Comparison of ENCODE assay signal across 22 cellular contexts in the genomic region with DNA sequence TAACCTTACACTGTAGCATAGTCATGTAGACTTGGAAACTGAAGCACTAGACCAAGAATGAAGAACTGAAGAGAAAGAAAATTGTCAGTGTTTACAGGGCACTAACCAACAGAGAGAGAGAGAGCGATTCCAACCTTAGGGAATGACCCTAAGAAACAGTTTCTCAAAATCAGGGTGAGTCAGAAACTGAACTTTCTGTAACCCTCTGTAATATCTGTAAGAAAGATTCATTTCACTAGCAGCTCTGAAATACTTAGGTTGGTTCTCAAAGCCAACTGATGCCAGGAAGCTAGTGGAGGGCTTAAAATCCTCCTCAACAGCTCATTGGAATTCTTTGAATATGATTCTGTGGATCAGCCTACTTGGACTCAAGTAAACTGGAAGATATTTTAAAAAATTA.
DNase-seq lines count a peak whose midpoint lies in the region; ATAC-seq and TF ChIP-seq lines count a peak whose summit lies in the region.
"Had no signal": no experiment of that assay in that cellular context is flagged by ENCODE, and none has a peak within 500 bp of the region (broad histone marks: within the 10 kb centered on the region; RNA-seq: fewer than 3 reads in every experiment).

No MANE protein-coding gene starts in this region.

- H3K4me3 ChIP-seq in brain microvascular endothelial cell (ENCODE audit: low read depth, low read length), result no peak overlapping the region
- H3K4me3 ChIP-seq in Caco-2 (ENCODE audit: low read depth, low read length), result no peak overlapping the region
- no peak overlapping the region for H3K4me3 ChIP-seq in vagina
- H3K4me3 ChIP-seq: BLaER1 treated with 17β-estradiol and CSF1 and Interleukin-3, amounts not matched to agents 10 nM and 100 nM; left ventricle myocardium inferior; tibial artery had no signal

- intact Hi-C loops in Caco-2 (cut with micrococcal nuclease; ENCODE audit: unreplicated experiment), result no loop called here
- intact Hi-C loops in vagina (cut with DNase I), result no loop called here

- H3K36me3 ChIP-seq in brain microvascular endothelial cell (replicated peaks), result no peaks in the 10 kb centered on the region
- no peaks in the 10 kb centered on the region for H3K36me3 ChIP-seq in Caco-2 (ENCODE audit: control insufficient read depth, insufficient read depth, low read length)
- no peaks in the 10 kb centered on the region for H3K36me3 ChIP-seq in vagina
- H3K36me3 ChIP-seq: BLaER1 treated with 17β-estradiol and CSF1 and Interleukin-3, amounts not matched to agents 10 nM and 100 nM; left ventricle myocardium inferior; tibial artery had no signal

- H3K4me1 Mint-ChIP-seq in Caco-2 (ENCODE audit: low read depth, unreplicated experiment), result no peaks in the 10 kb centered on the region
- H3K4me1 Mint-ChIP-seq: stimulated activated memory B cell treated with anti-CD40 and anti-IgM and Interleukin-4, amounts not matched to agents 10 μg/mL and 1 μg/mL and 100 μg/mL, for 72 hours had no signal

- no peak for TF ChIP-seq CTCF in brain microvascular endothelial cell (IDR thresholded peaks at IDR 0.05; ENCODE audit: low read depth, low read length, missing control alignments)
- no peak for TF ChIP-seq CTCF in Caco-2 (IDR thresholded peaks at IDR 0.05; ENCODE audit: insufficient read depth in 1 of 2, low read depth in 1 of 2, low read length in 1 of 2, severe bottlenecking in 1 of 2, unreplicated experiment in 1 of 2)
- no peak for TF ChIP-seq CTCF in vagina (IDR thresholded peaks at IDR 0.05)

- H3K27ac Mint-ChIP-seq in Caco-2 (ENCODE audit: unreplicated experiment), result no peak overlapping the region
- H3K27ac Mint-ChIP-seq: stimulated activated memory B cell treated with anti-CD40 and anti-IgM and Interleukin-4, amounts not matched to agents 10 μg/mL and 1 μg/mL and 100 μg/mL, for 72 hours had no signal

- TF ChIP-seq POLR2A in vagina (IDR thresholded peaks at IDR 0.05), result no peak

- no peaks in the 10 kb centered on the region for H3K9me3 Mint-ChIP-seq in Caco-2 (ENCODE audit: unreplicated experiment)

- DNase-seq in LHCN-M2 (ENCODE audit: low read depth) (peak; percentile 39), brain microvascular endothelial cell (peak; percentile 53), kidney glomerular epithelial cell (lab: John Stamatoyannopoulos, UW) (peak; percentile 52), smooth muscle cell of the brain vasculature (ENCODE audit: low read depth, low spot score) (peak; percentile 17), Caco-2 (no peak), vagina (ENCODE audit: extremely low spot score in 2 of 2) (no peak)
- DNase-seq: activated CD4-positive, alpha-beta T cell treated with anti-CD3 and anti-CD28 coated beads, Interleukin-2, amount 50 U/mL, for 4 hours; activated naive CD4-positive, alpha-beta T cell treated with anti-CD3 and anti-CD28 coated beads, Interleukin-2, amount 50 U/mL, for 16 hours; activated T-cell treated with anti-CD3 and anti-CD28 coated beads, Interleukin-2, amount 50 U/mL, for 1 hour; central memory CD4-positive, alpha-beta T cell; DMS79; effector CD8-positive, alpha-beta T cell; left ventricle myocardium inferior; NCI-H1105 treated with DMSO at 0.1 percent for 48 hours; NCI-H82; posterior cingulate gyrus; SW 1271; tibial artery had no signal

- peaks cover 6% of the 10 kb centered on the region for H3K27me3 Mint-ChIP-seq in Caco-2 (ENCODE audit: insufficient read depth, unreplicated experiment)
- H3K27me3 Mint-ChIP-seq: stimulated activated memory B cell treated with anti-CD40 and anti-IgM and Interleukin-4, amounts not matched to agents 10 μg/mL and 1 μg/mL and 100 μg/mL, for 72 hours had no signal

- BruUV-seq in Caco-2 (replicated peaks; lab: Mats Ljungman, UMichigan), result no TSS peak

- H3K9me3 ChIP-seq in Caco-2 (no peaks in the 10 kb centered on the region), vagina (no peaks in the 10 kb centered on the region)
- H3K9me3 ChIP-seq: BLaER1 treated with 17β-estradiol and CSF1 and Interleukin-3, amounts not matched to agents 10 nM and 100 nM; left ventricle myocardium inferior; tibial artery had no signal

- no peaks in the 10 kb centered on the region for H3K36me3 Mint-ChIP-seq in Caco-2 (ENCODE audit: insufficient read depth, unreplicated experiment)
- H3K36me3 Mint-ChIP-seq: stimulated activated memory B cell treated with anti-CD40 and anti-IgM and Interleukin-4, amounts not matched to agents 10 μg/mL and 1 μg/mL and 100 μg/mL, for 72 hours had no signal

- POLR2A ChIA-PET in Caco-2 (lab: Charles Lee), result no interaction called here

- no peaks in the 10 kb centered on the region for H3K4me1 ChIP-seq in Caco-2
- H3K4me1 ChIP-seq in vagina, result no peaks in the 10 kb centered on the region
- H3K4me1 ChIP-seq: BLaER1 treated with 17β-estradiol and CSF1 and Interleukin-3, amounts not matched to agents 10 nM and 100 nM; left ventricle myocardium inferior; tibial artery had no signal

- CTCF ChIA-PET in Caco-2 (lab: Charles Lee), result no interaction called here

- ATAC-seq in HG03025 (IDR thresholded peaks at IDR 0.05; ENCODE audit: low FRiP score, unreplicated experiment), result no peak
- ATAC-seq: stimulated activated memory B cell treated with anti-CD40 and anti-IgM and Interleukin-4, amounts not matched to agents 10 μg/mL and 1 μg/mL and 100 μg/mL, for 72 hours had no signal

- in situ Hi-C loops in brain microvascular endothelial cell (cut with HindIII; ENCODE audit: low pct_ligation_motif_present, low sequenced_read_pairs), result no loop called here

- H3K27ac ChIP-seq in brain microvascular endothelial cell, result peak overlapping the region; percentile 39
- H3K27ac ChIP-seq in vagina, result no peak overlapping the region
- H3K27ac ChIP-seq: BLaER1 treated with 17β-estradiol and CSF1 and Interleukin-3, amounts not matched to agents 10 nM and 100 nM; KMS-11; left ventricle myocardium inferior; tibial artery had no signal

- no peak overlapping the region for H3K4me3 Mint-ChIP-seq in Caco-2 (ENCODE audit: unreplicated experiment)
- H3K4me3 Mint-ChIP-seq: stimulated activated memory B cell treated with anti-CD40 and anti-IgM and Interleukin-4, amounts not matched to agents 10 μg/mL and 1 μg/mL and 100 μg/mL, for 72 hours had no signal

- no peaks in the 10 kb centered on the region for H3K27me3 ChIP-seq in brain microvascular endothelial cell (replicated peaks)
- H3K27me3 ChIP-seq in Caco-2 (replicated peaks; ENCODE audit: control insufficient read depth, insufficient read depth, low read length), result no peaks in the 10 kb centered on the region
- no peaks in the 10 kb centered on the region for H3K27me3 ChIP-seq in vagina
- H3K27me3 ChIP-seq: BLaER1 treated with 17β-estradiol and CSF1 and Interleukin-3, amounts not matched to agents 10 nM and 100 nM; tibial artery had no signal

Comparison
In these comparisons a context has a peak if more than half of its experiments do, and no peak if none do; other contexts are left out.
1. DNase-seq: peak in LHCN-M2 (single experiment), brain microvascular endothelial cell (single experiment), kidney glomerular epithelial cell (single experiment) and smooth muscle cell of the brain vasculature (single experiment); none in Caco-2 (0 of 2) and vagina (0 of 2).